1 cellular context compared by ENCODE assay signal in the genomic region with DNA sequence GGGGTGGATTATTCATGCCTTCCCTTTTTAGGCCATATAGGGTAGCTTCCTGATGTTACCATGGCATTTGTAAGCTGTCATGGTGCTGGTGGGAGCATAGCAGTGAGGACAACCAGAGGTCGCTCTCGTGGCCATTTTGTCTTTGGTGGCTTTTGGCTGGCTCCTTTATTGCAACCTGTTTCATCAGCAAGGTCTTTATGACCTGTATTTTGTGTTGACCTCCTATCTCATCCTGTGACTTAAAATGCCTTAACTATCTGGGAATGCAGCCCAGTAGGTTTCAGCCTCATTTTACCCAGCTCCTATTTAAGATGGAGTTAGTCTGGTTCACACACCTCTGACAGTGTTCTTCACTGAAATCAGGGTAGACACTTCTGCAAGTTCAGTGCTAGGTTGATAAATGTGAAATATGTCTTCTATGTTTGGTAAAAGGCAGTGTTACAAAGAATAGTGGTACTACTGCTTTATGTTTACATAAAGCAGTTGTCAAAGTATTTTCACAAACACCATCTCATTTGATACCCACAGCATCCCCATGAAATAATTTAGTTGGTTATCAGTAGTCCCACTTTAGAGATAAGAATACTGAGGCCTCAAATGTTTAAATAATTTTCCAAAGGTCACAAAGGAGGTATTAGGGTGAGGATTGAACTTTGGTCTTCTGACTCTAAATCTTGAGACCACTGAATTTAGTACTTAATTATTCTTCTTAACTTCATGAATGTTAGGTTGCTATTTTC.
TF ChIP-seq lines count a peak whose summit lies in the region.

No MANE protein-coding gene starts in this region.

TF ChIP-seq in K562, 482 proteins besides CTCF, POLR2A, EP300 and RAD21 (continued from another document and continues in another):
- TF ChIP-seq, protein P1, sequence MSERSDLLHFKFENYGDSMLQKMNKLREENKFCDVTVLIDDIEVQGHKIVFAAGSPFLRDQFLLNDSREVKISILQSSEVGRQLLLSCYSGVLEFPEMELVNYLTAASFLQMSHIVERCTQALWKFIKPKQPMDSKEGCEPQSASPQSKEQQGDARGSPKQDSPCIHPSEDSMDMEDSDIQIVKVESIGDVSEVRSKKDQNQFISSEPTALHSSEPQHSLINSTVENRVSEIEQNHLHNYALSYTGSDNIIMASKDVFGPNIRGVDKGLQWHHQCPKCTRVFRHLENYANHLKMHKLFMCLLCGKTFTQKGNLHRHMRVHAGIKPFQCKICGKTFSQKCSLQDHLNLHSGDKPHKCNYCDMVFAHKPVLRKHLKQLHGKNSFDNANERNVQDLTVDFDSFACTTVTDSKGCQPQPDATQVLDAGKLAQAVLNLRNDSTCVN (CRISPR knock-in tag; IDR thresholded peaks at IDR 0.05) = peak; percentile 77; the same call in 1 of the 2 replicates
- TF ChIP-seq, protein P2, sequence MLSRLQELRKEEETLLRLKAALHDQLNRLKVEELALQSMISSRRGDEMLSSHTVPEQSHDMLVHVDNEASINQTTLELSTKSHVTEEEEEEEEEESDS (CRISPR knock-in tag; IDR thresholded peaks at IDR 0.05) = peak; percentile 58; the same call in 1 of the 2 replicates
- peak; percentile 80; the same call in 1 of the 2 replicates for TF ChIP-seq STAT5B (CRISPR knock-in tag; IDR thresholded peaks at IDR 0.05)
- TF ChIP-seq, protein P3, sequence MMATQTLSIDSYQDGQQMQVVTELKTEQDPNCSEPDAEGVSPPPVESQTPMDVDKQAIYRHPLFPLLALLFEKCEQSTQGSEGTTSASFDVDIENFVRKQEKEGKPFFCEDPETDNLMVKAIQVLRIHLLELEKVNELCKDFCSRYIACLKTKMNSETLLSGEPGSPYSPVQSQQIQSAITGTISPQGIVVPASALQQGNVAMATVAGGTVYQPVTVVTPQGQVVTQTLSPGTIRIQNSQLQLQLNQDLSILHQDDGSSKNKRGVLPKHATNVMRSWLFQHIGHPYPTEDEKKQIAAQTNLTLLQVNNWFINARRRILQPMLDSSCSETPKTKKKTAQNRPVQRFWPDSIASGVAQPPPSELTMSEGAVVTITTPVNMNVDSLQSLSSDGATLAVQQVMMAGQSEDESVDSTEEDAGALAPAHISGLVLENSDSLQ (IDR thresholded peaks at IDR 0.05) = no peak
- TF ChIP-seq L3MBTL2 (IDR thresholded peaks at IDR 0.05) = no peak
- peak; percentile 99 for TF ChIP-seq ZNF175 (CRISPR knock-in tag; IDR thresholded peaks at IDR 0.05; ENCODE audit: low read depth)
- TF ChIP-seq CC2D1A (IDR thresholded peaks at IDR 0.05) = no peak
- TF ChIP-seq, protein P4, sequence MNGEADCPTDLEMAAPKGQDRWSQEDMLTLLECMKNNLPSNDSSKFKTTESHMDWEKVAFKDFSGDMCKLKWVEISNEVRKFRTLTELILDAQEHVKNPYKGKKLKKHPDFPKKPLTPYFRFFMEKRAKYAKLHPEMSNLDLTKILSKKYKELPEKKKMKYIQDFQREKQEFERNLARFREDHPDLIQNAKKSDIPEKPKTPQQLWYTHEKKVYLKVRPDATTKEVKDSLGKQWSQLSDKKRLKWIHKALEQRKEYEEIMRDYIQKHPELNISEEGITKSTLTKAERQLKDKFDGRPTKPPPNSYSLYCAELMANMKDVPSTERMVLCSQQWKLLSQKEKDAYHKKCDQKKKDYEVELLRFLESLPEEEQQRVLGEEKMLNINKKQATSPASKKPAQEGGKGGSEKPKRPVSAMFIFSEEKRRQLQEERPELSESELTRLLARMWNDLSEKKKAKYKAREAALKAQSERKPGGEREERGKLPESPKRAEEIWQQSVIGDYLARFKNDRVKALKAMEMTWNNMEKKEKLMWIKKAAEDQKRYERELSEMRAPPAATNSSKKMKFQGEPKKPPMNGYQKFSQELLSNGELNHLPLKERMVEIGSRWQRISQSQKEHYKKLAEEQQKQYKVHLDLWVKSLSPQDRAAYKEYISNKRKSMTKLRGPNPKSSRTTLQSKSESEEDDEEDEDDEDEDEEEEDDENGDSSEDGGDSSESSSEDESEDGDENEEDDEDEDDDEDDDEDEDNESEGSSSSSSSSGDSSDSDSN (IDR thresholded peaks at IDR 0.05; ENCODE audit: borderline replicate concordance in 1 of 2, low read depth in 2 of 2, low read length in 2 of 2) = no peak
- TF ChIP-seq ZNF644 (tag; IDR thresholded peaks at IDR 0.05; ENCODE audit: low read depth) = peak; percentile 90
- peak; percentile 86 for TF ChIP-seq ETS2 (tag; IDR thresholded peaks at IDR 0.05; ENCODE audit: borderline replicate concordance, poor library complexity, severe bottlenecking)
- TF ChIP-seq, protein P5, sequence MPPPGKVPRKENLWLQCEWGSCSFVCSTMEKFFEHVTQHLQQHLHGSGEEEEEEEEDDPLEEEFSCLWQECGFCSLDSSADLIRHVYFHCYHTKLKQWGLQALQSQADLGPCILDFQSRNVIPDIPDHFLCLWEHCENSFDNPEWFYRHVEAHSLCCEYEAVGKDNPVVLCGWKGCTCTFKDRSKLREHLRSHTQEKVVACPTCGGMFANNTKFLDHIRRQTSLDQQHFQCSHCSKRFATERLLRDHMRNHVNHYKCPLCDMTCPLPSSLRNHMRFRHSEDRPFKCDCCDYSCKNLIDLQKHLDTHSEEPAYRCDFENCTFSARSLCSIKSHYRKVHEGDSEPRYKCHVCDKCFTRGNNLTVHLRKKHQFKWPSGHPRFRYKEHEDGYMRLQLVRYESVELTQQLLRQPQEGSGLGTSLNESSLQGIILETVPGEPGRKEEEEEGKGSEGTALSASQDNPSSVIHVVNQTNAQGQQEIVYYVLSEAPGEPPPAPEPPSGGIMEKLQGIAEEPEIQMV (tag; conservative IDR thresholded peaks at IDR 0.05; ENCODE audit: low read depth) = peak; percentile 83
- TF ChIP-seq ZNF165 (CRISPR knock-in tag; IDR thresholded peaks at IDR 0.05; ENCODE audit: borderline replicate concordance) = peak; percentile 90
- TF ChIP-seq ZNF174 (CRISPR knock-in tag; IDR thresholded peaks at IDR 0.05) = no peak
- TF ChIP-seq, protein P6, sequence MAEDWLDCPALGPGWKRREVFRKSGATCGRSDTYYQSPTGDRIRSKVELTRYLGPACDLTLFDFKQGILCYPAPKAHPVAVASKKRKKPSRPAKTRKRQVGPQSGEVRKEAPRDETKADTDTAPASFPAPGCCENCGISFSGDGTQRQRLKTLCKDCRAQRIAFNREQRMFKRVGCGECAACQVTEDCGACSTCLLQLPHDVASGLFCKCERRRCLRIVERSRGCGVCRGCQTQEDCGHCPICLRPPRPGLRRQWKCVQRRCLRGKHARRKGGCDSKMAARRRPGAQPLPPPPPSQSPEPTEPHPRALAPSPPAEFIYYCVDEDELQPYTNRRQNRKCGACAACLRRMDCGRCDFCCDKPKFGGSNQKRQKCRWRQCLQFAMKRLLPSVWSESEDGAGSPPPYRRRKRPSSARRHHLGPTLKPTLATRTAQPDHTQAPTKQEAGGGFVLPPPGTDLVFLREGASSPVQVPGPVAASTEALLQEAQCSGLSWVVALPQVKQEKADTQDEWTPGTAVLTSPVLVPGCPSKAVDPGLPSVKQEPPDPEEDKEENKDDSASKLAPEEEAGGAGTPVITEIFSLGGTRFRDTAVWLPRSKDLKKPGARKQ (CRISPR knock-in tag; IDR thresholded peaks at IDR 0.05) = peak; percentile 96
- no peak for TF ChIP-seq HLTF (IDR thresholded peaks at IDR 0.05)
- TF ChIP-seq NELFE (IDR thresholded peaks at IDR 0.05; ENCODE audit: insufficient read depth, insufficient read length) = no peak
- TF ChIP-seq, protein P7, sequence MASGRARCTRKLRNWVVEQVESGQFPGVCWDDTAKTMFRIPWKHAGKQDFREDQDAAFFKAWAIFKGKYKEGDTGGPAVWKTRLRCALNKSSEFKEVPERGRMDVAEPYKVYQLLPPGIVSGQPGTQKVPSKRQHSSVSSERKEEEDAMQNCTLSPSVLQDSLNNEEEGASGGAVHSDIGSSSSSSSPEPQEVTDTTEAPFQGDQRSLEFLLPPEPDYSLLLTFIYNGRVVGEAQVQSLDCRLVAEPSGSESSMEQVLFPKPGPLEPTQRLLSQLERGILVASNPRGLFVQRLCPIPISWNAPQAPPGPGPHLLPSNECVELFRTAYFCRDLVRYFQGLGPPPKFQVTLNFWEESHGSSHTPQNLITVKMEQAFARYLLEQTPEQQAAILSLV (tag; IDR thresholded peaks at IDR 0.05) = peak; percentile 95
- TF ChIP-seq, protein P8, sequence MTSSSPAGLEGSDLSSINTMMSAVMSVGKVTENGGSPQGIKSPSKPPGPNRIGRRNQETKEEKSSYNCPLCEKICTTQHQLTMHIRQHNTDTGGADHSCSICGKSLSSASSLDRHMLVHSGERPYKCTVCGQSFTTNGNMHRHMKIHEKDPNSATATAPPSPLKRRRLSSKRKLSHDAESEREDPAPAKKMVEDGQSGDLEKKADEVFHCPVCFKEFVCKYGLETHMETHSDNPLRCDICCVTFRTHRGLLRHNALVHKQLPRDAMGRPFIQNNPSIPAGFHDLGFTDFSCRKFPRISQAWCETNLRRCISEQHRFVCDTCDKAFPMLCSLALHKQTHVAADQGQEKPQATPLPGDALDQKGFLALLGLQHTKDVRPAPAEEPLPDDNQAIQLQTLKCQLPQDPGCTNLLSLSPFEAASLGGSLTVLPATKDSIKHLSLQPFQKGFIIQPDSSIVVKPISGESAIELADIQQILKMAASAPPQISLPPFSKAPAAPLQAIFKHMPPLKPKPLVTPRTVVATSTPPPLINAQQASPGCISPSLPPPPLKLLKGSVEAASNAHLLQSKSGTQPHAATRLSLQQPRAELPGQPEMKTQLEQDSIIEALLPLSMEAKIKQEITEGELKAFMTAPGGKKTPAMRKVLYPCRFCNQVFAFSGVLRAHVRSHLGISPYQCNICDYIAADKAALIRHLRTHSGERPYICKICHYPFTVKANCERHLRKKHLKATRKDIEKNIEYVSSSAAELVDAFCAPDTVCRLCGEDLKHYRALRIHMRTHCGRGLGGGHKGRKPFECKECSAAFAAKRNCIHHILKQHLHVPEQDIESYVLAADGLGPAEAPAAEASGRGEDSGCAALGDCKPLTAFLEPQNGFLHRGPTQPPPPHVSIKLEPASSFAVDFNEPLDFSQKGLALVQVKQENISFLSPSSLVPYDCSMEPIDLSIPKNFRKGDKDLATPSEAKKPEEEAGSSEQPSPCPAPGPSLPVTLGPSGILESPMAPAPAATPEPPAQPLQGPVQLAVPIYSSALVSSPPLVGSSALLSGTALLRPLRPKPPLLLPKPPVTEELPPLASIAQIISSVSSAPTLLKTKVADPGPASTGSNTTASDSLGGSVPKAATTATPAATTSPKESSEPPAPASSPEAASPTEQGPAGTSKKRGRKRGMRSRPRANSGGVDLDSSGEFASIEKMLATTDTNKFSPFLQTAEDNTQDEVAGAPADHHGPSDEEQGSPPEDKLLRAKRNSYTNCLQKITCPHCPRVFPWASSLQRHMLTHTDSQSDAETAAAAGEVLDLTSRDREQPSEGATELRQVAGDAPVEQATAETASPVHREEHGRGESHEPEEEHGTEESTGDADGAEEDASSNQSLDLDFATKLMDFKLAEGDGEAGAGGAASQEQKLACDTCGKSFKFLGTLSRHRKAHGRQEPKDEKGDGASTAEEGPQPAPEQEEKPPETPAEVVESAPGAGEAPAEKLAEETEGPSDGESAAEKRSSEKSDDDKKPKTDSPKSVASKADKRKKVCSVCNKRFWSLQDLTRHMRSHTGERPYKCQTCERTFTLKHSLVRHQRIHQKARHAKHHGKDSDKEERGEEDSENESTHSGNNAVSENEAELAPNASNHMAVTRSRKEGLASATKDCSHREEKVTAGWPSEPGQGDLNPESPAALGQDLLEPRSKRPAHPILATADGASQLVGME (CRISPR knock-in tag; IDR thresholded peaks at IDR 0.05) = peak; percentile 92
- TF ChIP-seq, protein P9, sequence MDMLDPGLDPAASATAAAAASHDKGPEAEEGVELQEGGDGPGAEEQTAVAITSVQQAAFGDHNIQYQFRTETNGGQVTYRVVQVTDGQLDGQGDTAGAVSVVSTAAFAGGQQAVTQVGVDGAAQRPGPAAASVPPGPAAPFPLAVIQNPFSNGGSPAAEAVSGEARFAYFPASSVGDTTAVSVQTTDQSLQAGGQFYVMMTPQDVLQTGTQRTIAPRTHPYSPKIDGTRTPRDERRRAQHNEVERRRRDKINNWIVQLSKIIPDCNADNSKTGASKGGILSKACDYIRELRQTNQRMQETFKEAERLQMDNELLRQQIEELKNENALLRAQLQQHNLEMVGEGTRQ (CRISPR knock-in tag; IDR thresholded peaks at IDR 0.05) = no peak
- peak; percentile 91 for TF ChIP-seq ZNF766 (CRISPR knock-in tag; conservative IDR thresholded peaks at IDR 0.05)
- no peak for TF ChIP-seq GTF2F1 (IDR thresholded peaks at IDR 0.05; ENCODE audit: low read depth, low read length)
- TF ChIP-seq ZNF3 (CRISPR knock-in tag; IDR thresholded peaks at IDR 0.05) = no peak
- TF ChIP-seq, protein P10, sequence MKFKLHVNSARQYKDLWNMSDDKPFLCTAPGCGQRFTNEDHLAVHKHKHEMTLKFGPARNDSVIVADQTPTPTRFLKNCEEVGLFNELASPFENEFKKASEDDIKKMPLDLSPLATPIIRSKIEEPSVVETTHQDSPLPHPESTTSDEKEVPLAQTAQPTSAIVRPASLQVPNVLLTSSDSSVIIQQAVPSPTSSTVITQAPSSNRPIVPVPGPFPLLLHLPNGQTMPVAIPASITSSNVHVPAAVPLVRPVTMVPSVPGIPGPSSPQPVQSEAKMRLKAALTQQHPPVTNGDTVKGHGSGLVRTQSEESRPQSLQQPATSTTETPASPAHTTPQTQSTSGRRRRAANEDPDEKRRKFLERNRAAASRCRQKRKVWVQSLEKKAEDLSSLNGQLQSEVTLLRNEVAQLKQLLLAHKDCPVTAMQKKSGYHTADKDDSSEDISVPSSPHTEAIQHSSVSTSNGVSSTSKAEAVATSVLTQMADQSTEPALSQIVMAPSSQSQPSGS (CRISPR knock-in tag; IDR thresholded peaks at IDR 0.05) = no peak
- TF ChIP-seq NFXL1 (CRISPR knock-in tag; IDR thresholded peaks at IDR 0.05) = peak; percentile 90
- peak; percentile 69; the same call in 1 of the 2 replicates for TF ChIP-seq ZKSCAN8 (CRISPR knock-in tag; IDR thresholded peaks at IDR 0.05)
- no peak for TF ChIP-seq KDM1A (IDR thresholded peaks at IDR 0.05)
- no peak for TF ChIP-seq SNRNP70 (optimal IDR thresholded peaks at IDR 0.05; ENCODE audit: low read depth, low read length)
- peak; percentile 91 for TF ChIP-seq PTRF (tag; IDR thresholded peaks at IDR 0.05)
- TF ChIP-seq, protein P11, sequence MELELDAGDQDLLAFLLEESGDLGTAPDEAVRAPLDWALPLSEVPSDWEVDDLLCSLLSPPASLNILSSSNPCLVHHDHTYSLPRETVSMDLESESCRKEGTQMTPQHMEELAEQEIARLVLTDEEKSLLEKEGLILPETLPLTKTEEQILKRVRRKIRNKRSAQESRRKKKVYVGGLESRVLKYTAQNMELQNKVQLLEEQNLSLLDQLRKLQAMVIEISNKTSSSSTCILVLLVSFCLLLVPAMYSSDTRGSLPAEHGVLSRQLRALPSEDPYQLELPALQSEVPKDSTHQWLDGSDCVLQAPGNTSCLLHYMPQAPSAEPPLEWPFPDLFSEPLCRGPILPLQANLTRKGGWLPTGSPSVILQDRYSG (tag; conservative IDR thresholded peaks at IDR 0.05; ENCODE audit: low read depth) = peak; percentile 92
- TF ChIP-seq, protein P12, sequence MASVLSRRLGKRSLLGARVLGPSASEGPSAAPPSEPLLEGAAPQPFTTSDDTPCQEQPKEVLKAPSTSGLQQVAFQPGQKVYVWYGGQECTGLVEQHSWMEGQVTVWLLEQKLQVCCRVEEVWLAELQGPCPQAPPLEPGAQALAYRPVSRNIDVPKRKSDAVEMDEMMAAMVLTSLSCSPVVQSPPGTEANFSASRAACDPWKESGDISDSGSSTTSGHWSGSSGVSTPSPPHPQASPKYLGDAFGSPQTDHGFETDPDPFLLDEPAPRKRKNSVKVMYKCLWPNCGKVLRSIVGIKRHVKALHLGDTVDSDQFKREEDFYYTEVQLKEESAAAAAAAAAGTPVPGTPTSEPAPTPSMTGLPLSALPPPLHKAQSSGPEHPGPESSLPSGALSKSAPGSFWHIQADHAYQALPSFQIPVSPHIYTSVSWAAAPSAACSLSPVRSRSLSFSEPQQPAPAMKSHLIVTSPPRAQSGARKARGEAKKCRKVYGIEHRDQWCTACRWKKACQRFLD (CRISPR knock-in tag; IDR thresholded peaks at IDR 0.05) = peak; percentile 93
- TF ChIP-seq TEAD2 (tag; IDR thresholded peaks at IDR 0.05) = peak; percentile 78
- no peak for TF ChIP-seq ADNP (tag; IDR thresholded peaks at IDR 0.05)
- peak; percentile 48; the same call in 1 of the 2 replicates for TF ChIP-seq ZNF717 (CRISPR knock-in tag; IDR thresholded peaks at IDR 0.05)
- TF ChIP-seq PYGO2 (tag; IDR thresholded peaks at IDR 0.05) = peak; percentile 94
